Comparison of ENCODE assay signal across 1 cellular context in the genomic region with DNA sequence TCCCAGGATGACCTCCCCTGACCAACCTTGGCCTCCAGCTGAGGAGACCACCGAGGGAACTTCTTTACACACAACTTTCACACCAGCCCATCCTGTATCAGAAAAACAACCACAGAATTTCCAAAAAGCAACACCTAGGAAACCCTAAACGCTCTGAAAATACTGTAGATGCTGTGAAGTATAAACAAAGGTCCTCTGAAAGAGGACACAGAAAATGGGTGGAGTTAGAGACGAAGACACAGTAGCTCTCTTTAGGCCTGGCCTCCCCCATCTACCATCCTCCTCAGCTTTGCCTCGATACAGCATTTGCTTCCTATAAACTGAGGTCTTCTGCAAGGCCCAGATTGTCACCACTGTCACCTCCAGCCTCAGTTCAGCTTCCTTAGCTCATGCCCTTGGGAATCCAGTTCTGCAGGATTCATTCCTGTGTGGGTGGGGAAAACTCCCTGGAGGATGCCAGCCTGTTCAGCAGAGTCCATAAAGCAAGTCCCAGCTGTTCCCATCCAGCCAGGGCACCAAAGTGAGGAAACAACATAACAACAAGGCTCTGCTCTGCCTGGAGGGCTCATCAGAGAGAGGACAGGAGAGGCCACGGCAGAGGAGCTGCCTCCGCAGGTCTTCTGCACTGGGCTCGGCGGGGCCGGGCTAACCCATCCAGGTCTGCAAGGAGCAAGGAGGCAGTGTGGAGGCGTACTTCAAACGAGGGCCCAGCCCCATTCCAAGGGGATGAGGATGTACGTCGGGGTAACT.
A peak's percentile ranks its signal among the peaks of the same experiment; 100 is the strongest.
TF ChIP-seq lines count a peak whose summit lies in the region.

No MANE protein-coding gene starts in this region.

TF ChIP-seq in HCT116, 20 proteins besides CTCF, POLR2A, EP300 and RAD21 (continued from another document):
- TF ChIP-seq, protein P1, sequence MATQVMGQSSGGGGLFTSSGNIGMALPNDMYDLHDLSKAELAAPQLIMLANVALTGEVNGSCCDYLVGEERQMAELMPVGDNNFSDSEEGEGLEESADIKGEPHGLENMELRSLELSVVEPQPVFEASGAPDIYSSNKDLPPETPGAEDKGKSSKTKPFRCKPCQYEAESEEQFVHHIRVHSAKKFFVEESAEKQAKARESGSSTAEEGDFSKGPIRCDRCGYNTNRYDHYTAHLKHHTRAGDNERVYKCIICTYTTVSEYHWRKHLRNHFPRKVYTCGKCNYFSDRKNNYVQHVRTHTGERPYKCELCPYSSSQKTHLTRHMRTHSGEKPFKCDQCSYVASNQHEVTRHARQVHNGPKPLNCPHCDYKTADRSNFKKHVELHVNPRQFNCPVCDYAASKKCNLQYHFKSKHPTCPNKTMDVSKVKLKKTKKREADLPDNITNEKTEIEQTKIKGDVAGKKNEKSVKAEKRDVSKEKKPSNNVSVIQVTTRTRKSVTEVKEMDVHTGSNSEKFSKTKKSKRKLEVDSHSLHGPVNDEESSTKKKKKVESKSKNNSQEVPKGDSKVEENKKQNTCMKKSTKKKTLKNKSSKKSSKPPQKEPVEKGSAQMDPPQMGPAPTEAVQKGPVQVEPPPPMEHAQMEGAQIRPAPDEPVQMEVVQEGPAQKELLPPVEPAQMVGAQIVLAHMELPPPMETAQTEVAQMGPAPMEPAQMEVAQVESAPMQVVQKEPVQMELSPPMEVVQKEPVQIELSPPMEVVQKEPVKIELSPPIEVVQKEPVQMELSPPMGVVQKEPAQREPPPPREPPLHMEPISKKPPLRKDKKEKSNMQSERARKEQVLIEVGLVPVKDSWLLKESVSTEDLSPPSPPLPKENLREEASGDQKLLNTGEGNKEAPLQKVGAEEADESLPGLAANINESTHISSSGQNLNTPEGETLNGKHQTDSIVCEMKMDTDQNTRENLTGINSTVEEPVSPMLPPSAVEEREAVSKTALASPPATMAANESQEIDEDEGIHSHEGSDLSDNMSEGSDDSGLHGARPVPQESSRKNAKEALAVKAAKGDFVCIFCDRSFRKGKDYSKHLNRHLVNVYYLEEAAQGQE (IDR thresholded peaks at IDR 0.05; ENCODE audit: low read depth) = no peak
- peak; percentile 20; the same call in 1 of the 2 replicates for TF ChIP-seq POLR2AphosphoS5 (IDR thresholded peaks at IDR 0.05; ENCODE audit: low read depth, low read length)
- no peak for TF ChIP-seq JUND (IDR thresholded peaks at IDR 0.05)
- peak; percentile 72; the same call in 1 of the 2 replicates for TF ChIP-seq CBX3 (IDR thresholded peaks at IDR 0.05; ENCODE audit: low read depth)
- no peak for TF ChIP-seq ZNF274 (IDR thresholded peaks at IDR 0.05; ENCODE audit: low read depth, low read length)
- no peak for TF ChIP-seq ZFX (IDR thresholded peaks at IDR 0.05)
- TF ChIP-seq, protein P2, sequence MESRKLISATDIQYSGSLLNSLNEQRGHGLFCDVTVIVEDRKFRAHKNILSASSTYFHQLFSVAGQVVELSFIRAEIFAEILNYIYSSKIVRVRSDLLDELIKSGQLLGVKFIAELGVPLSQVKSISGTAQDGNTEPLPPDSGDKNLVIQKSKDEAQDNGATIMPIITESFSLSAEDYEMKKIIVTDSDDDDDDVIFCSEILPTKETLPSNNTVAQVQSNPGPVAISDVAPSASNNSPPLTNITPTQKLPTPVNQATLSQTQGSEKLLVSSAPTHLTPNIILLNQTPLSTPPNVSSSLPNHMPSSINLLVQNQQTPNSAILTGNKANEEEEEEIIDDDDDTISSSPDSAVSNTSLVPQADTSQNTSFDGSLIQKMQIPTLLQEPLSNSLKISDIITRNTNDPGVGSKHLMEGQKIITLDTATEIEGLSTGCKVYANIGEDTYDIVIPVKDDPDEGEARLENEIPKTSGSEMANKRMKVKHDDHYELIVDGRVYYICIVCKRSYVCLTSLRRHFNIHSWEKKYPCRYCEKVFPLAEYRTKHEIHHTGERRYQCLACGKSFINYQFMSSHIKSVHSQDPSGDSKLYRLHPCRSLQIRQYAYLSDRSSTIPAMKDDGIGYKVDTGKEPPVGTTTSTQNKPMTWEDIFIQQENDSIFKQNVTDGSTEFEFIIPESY (IDR thresholded peaks at IDR 0.05; ENCODE audit: extremely low read depth, insufficient replicate concordance, low read length) = no peak
- no peak for TF ChIP-seq SRF (IDR thresholded peaks at IDR 0.05; ENCODE audit: low read depth)
- TF ChIP-seq, protein P3, sequence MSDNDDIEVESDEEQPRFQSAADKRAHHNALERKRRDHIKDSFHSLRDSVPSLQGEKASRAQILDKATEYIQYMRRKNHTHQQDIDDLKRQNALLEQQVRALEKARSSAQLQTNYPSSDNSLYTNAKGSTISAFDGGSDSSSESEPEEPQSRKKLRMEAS (IDR thresholded peaks at IDR 0.05) = peak; percentile 56; the same call in 1 of the 2 replicates
- TF ChIP-seq EGR1 (IDR thresholded peaks at IDR 0.05; ENCODE audit: low read depth) = peak; percentile 95
